ENCODE assay signal across 1 cellular context in the genomic region with DNA sequence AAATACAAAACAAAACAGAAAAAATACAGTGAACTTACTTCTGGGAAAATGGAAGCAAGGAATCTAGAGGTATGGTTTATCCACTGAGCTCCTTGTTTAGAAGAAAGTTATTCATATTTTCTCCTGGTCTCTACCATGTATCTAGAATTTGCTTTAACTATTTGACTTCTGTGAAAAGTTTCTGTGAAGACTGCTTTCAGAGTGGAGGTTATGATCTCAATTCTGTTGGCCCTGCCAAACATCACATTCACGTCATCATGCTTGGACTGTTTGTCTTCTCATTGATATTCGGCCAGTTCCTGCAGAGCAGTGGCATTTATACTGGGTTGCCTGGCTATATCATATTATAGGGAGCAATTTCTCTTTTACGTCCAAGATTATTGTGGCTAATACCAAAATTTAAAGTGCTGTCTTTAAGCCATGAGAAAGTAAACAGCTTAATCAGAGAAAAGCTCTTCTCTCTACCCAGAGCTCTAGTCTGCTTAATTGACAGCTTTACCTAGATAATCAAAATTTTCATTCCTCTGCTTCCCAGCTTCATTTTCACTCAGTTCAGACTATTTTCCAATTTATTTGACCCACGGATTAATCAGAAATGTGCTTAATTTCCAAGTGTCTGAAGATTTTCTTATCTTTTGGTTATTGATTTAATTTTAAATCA.
TF ChIP-seq lines count a peak whose summit lies in the region.

A gene with protein sequence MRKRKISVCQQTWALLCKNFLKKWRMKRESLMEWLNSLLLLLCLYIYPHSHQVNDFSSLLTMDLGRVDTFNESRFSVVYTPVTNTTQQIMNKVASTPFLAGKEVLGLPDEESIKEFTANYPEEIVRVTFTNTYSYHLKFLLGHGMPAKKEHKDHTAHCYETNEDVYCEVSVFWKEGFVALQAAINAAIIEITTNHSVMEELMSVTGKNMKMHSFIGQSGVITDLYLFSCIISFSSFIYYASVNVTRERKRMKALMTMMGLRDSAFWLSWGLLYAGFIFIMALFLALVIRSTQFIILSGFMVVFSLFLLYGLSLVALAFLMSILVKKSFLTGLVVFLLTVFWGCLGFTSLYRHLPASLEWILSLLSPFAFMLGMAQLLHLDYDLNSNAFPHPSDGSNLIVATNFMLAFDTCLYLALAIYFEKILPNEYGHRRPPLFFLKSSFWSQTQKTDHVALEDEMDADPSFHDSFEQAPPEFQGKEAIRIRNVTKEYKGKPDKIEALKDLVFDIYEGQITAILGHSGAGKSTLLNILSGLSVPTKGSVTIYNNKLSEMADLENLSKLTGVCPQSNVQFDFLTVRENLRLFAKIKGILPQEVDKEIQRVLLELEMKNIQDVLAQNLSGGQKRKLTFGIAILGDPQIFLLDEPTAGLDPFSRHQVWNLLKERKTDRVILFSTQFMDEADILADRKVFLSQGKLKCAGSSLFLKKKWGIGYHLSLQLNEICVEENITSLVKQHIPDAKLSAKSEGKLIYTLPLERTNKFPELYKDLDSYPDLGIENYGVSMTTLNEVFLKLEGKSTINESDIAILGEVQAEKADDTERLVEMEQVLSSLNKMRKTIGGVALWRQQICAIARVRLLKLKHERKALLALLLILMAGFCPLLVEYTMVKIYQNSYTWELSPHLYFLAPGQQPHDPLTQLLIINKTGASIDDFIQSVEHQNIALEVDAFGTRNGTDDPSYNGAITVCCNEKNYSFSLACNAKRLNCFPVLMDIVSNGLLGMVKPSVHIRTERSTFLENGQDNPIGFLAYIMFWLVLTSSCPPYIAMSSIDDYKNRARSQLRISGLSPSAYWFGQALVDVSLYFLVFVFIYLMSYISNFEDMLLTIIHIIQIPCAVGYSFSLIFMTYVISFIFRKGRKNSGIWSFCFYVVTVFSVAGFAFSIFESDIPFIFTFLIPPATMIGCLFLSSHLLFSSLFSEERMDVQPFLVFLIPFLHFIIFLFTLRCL (N-terminal part only) (minus strand): TSS at position 212 of the 661 bp plus-strand sequence. CDS start 13,358 bp downstream, outside the sequence.

TF ChIP-seq in HEK293, 187 proteins besides CTCF, POLR2A, EP300 and RAD21 (continued from another document):
- TF ChIP-seq ZNF561 (tag by site-specific recombination; IDR thresholded peaks at IDR 0.05; ENCODE audit: borderline replicate concordance) (no peak), ZNF571 (tag by site-specific recombination; IDR thresholded peaks at IDR 0.05) (no peak), GLI4 (tag by site-specific recombination; IDR thresholded peaks at IDR 0.05) (no peak), ZBTB21 (tag by site-specific recombination; IDR thresholded peaks at IDR 0.05) (peak; percentile 74)
